Comparison of ENCODE assay signal across 25 cellular contexts in the genomic region with DNA sequence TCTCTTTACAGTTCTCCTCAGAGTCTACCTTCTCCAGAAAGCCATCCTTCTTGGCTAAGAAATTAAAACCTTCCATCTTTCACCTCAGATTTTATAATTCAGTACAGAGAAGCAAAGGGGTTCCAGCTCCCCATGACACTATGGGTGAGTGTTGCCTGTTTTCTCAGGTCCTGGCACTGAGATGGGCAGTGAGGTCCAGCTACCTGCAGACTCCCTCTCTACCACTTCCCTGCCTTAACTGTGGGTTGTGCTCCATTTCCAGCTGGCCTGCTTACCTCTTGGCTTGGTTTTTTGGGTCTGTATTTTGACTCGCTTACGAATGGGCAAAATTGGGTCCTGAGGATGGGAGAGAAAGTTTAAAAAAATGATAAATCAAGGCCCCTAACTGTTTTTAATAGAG. TPM values are rescaled to one million over a fixed set of nuclear protein-coding genes. Genes with fewer than 3 reads are reported as not detected.
"Had no signal": no experiment of that assay in that cellular context is flagged by ENCODE, and none has a peak within 500 bp of the region (broad histone marks: within the 10 kb centered on the region; RNA-seq: fewer than 3 reads in every experiment).

No MANE protein-coding gene starts in this region.

- H3K4me3 ChIP-seq: colonic mucosa, esophagus muscularis mucosa, mucosa of descending colon, pancreas, right lobe of liver, stomach, thyroid gland had no signal

- H3K27me3 ChIP-seq: colonic mucosa, pancreas, right lobe of liver, stomach, thyroid gland had no signal

- DNase-seq: colonic mucosa; dermis blood vessel endothelial cell; effector memory CD4-positive, alpha-beta T cell; foreskin keratinocyte; kidney; mesenchymal stem cell; mucosa of descending colon; naive thymus-derived CD4-positive, alpha-beta T cell; pancreas; right lobe of liver; small intestine; stimulated activated CD4-positive, alpha-beta T cell treated with anti-CD3 and anti-CD28 coated beads, Interleukin-15, amount 100 ng/mL, for 24 hours; stimulated activated CD4-positive, alpha-beta T cell treated with anti-CD3 and anti-CD28 coated beads, Interleukin-4, amount 100 ng/mL, for 1 hour; stimulated activated CD8-positive, alpha-beta memory T cell treated with anti-CD3 and anti-CD28 coated beads, Interleukin-4, amount 100 ng/mL, for 48 hours; stimulated activated naive CD4-positive, alpha-beta T cell treated with Interleukin-2 at 50 U/mL for 16 hours; stomach; thyroid gland had no signal

- FAIRE-seq: endothelial cell of umbilical vein, kidney, pancreas, small intestine had no signal

- H3K27ac Mint-ChIP-seq: mesothelial cell of epicardium, nephron, progenitor cell of endocrine pancreas, type B pancreatic cell had no signal

- H3K36me3 Mint-ChIP-seq: mesothelial cell of epicardium, type B pancreatic cell had no signal

- H3K27ac ChIP-seq: colonic mucosa, esophagus muscularis mucosa, foreskin keratinocyte, pancreas, right lobe of liver, stomach, thyroid gland had no signal

- ATAC-seq: foreskin keratinocyte; left lobe of liver; mucosa of descending colon; naive thymus-derived CD4-positive, alpha-beta T cell; pancreas; right lobe of liver had no signal

- H3K9me3 ChIP-seq: colonic mucosa, esophagus muscularis mucosa, mucosa of descending colon, pancreas, right lobe of liver, stomach, thyroid gland had no signal

- H3K4me1 Mint-ChIP-seq: nephron had no signal

- H3K36me3 ChIP-seq: colonic mucosa, pancreas, right lobe of liver, thyroid gland had no signal

- H3K4me3 Mint-ChIP-seq: mesothelial cell of epicardium; naive thymus-derived CD4-positive, alpha-beta T cell; nephron; type B pancreatic cell had no signal

- H3K4me1 ChIP-seq: colonic mucosa, foreskin keratinocyte, pancreas, right lobe of liver, thyroid gland had no signal

- H3K9me3 Mint-ChIP-seq: mesothelial cell of epicardium; naive thymus-derived CD4-positive, alpha-beta T cell; nephron; type B pancreatic cell had no signal

RNA-seq across cellular contexts. Expression of gene PILRA, which starts 29.0 kb away (rescaled TPM):
- total RNA-seq: epithelial cell of proximal tubule had no signal
